Comparison of ENCODE assay signal across 8 cellular contexts in the genomic region with DNA sequence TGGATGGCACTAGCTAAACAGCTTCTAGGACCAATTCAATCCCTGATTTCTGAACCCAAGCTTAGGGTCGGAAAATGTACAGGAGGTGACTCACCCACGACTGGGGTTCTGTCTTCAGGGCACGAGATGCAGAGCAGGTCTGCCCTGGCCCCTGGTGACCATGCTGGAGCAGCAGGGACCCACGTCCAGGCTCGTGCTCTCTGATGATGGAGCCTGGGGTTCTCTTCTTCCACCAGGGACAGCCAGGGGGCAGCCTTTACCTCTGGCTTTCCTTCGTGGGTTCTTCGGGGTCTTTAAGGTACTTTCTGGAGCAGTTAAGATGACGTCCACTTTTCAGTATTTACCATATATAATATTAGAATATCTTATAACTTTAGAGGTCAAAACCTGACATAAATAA. TPM values are rescaled to one million over a fixed set of nuclear protein-coding genes. Genes with fewer than 3 reads are reported as not detected.
DNase-seq lines count a peak whose midpoint lies in the region; ATAC-seq and TF ChIP-seq lines count a peak whose summit lies in the region.

No MANE protein-coding gene starts in this region.

- H3K79me2 ChIP-seq in MM.1S (ENCODE audit: low read length), result no peaks in the 10 kb centered on the region

- H3K4me1 ChIP-seq in MM.1S (ENCODE audit: low read length), result peaks cover 16% of the 10 kb centered on the region; the same call in 1 of the 2 replicates
- peaks cover 25% of the 10 kb centered on the region for H3K4me1 ChIP-seq in lower lobe of right lung

- no peak overlapping the region for H3K4me2 ChIP-seq in MM.1S (ENCODE audit: low read depth, low read length)

- H3K9ac ChIP-seq in MM.1S (ENCODE audit: low read length), result no peak overlapping the region

- H3K36me3 ChIP-seq in MM.1S (replicated peaks; ENCODE audit: insufficient read depth, low read length), result no peaks in the 10 kb centered on the region
- no peaks in the 10 kb centered on the region for H3K36me3 ChIP-seq in lower lobe of right lung

- no peak overlapping the region for H2AFZ ChIP-seq in MM.1S (ENCODE audit: low read length)

- intact Hi-C loops in lower lobe of right lung (cut with DNase I), result no loop called here

- H3K27me3 Mint-ChIP-seq in activated naive CD8-positive, alpha-beta T cell treated with anti-CD3 and anti-CD28 coated beads for 36 hours, result peaks cover 68% of the 10 kb centered on the region

- no peaks in the 10 kb centered on the region for H3K9me3 Mint-ChIP-seq in activated naive CD8-positive, alpha-beta T cell treated with anti-CD3 and anti-CD28 coated beads for 36 hours

- no peak overlapping the region for H3K4me3 ChIP-seq in MM.1S (ENCODE audit: low read length)
- no peak overlapping the region for H3K4me3 ChIP-seq in lower lobe of right lung

- H3K27me3 ChIP-seq in MM.1S (replicated peaks; ENCODE audit: insufficient read depth, low read length), result peaks cover 63% of the 10 kb centered on the region
- H3K27me3 ChIP-seq in lower lobe of right lung (ENCODE audit: low read depth), result peaks cover 72% of the 10 kb centered on the region

- H3K4me3 Mint-ChIP-seq in activated naive CD8-positive, alpha-beta T cell treated with anti-CD3 and anti-CD28 coated beads for 36 hours, result no peak overlapping the region

- DNase-seq in SHP77 (lab: John Stamatoyannopoulos, UW), result peak; percentile 36 to 50
- no peak for DNase-seq in SHP77 treated with DMSO at 0.1 percent for 48 hours (lab: John Stamatoyannopoulos, UW)
- no peak for DNase-seq in MM.1S
- DNase-seq in activated naive CD8-positive, alpha-beta T cell treated with anti-CD3 and anti-CD28 coated beads for 36 hours, result peak; percentile 38
- no peak for DNase-seq in lower lobe of right lung

- peaks cover 30% of the 10 kb centered on the region for H3K4me1 Mint-ChIP-seq in activated naive CD8-positive, alpha-beta T cell treated with anti-CD3 and anti-CD28 coated beads for 36 hours

- H3K9me2 ChIP-seq in MM.1S (replicated peaks; ENCODE audit: insufficient read depth, low read length), result no peaks in the 10 kb centered on the region

- TF ChIP-seq CTCF in MM.1S (IDR thresholded peaks at IDR 0.05; ENCODE audit: low read length) (peak; percentile 41), lower lobe of right lung (IDR thresholded peaks at IDR 0.05) (peak; percentile 52)

- ATAC-seq in lower lobe of right lung, result no peak
- no peak for ATAC-seq in HG03442 (IDR thresholded peaks at IDR 0.05; ENCODE audit: unreplicated experiment)
- ATAC-seq in GM19395 (IDR thresholded peaks at IDR 0.05; ENCODE audit: unreplicated experiment), result no peak
- ATAC-seq in HG02623 (IDR thresholded peaks at IDR 0.05; ENCODE audit: unreplicated experiment), result no peak

- H3K27ac ChIP-seq in MM.1S (ENCODE audit: low read length), result no peak overlapping the region
- H3K27ac ChIP-seq in lower lobe of right lung, result no peak overlapping the region

- H3K36me3 Mint-ChIP-seq in activated naive CD8-positive, alpha-beta T cell treated with anti-CD3 and anti-CD28 coated beads for 36 hours, result no peaks in the 10 kb centered on the region

- H4K20me1 ChIP-seq in MM.1S (ENCODE audit: insufficient read depth, low read length), result no peaks in the 10 kb centered on the region

- no peak overlapping the region for H3K27ac Mint-ChIP-seq in activated naive CD8-positive, alpha-beta T cell treated with anti-CD3 and anti-CD28 coated beads for 36 hours

- H3F3A ChIP-seq in MM.1S (ENCODE audit: insufficient read depth, low read length), result no peaks in the 10 kb centered on the region

- no peaks in the 10 kb centered on the region for H3K9me3 ChIP-seq in MM.1S (replicated peaks; ENCODE audit: insufficient read depth, low read length)
- H3K9me3 ChIP-seq in lower lobe of right lung, result no peaks in the 10 kb centered on the region

RNA-seq across cellular contexts. Expression of a gene that starts 2.1 kb away (rescaled TPM):
- not detected for total RNA-seq in activated naive CD8-positive, alpha-beta T cell treated with anti-CD3 and anti-CD28 coated beads for 36 hours
- total RNA-seq in lower lobe of right lung, result 3.7 TPM

RNA-seq across cellular contexts. Expression of a gene that starts 5.4 kb away (rescaled TPM):
- total RNA-seq in activated naive CD8-positive, alpha-beta T cell treated with anti-CD3 and anti-CD28 coated beads for 36 hours, result 10 to 100 TPM; 41.5 to 42.2 TPM
- 12.3 TPM for total RNA-seq in lower lobe of right lung

RNA-seq across cellular contexts. Expression of a gene that starts 57.3 kb away (rescaled TPM):
- 10 to 100 TPM; 34.8 to 34.9 TPM for total RNA-seq in activated naive CD8-positive, alpha-beta T cell treated with anti-CD3 and anti-CD28 coated beads for 36 hours
- total RNA-seq in lower lobe of right lung, result 59.3 TPM

Comparison
In these comparisons a context has a peak if more than half of its experiments do, and no peak if none do; other contexts are left out.
1. DNase-seq: peak in SHP77 (2 of 2) and activated naive CD8-positive, alpha-beta T cell treated with anti-CD3 and anti-CD28 coated beads for 36 hours (single experiment); none in SHP77 treated with DMSO at 0.1 percent for 48 hours (single experiment), MM.1S (single experiment) and lower lobe of right lung (single experiment).